Comparison of ENCODE assay signal across 33 cellular contexts in genomic region chr4:130266814-130267213, GRCh38.
"Had no signal": no experiment of that assay in that cellular context is flagged by ENCODE, and none has a peak within 500 bp of the region (broad histone marks: within the 10 kb centered on the region; RNA-seq: fewer than 3 reads in every experiment).

No MANE protein-coding gene starts in this region.

- H3K27ac ChIP-seq: adrenal gland, body of pancreas, brain microvascular endothelial cell, breast epithelium, VCaP had no signal

- DNase-seq: activated B cell treated with CpG ODN at 0.5 μM for 24 hours; activated CD4-positive, alpha-beta memory T cell treated with anti-CD3 and anti-CD28 coated beads for 36 hours; activated CD4-positive, alpha-beta T cell treated with anti-CD3 and anti-CD28 coated beads for 4 hours; activated CD4-positive, alpha-beta T cell treated with anti-CD3 and anti-CD28 coated beads, Interleukin-2, amount 10 ng/mL, durations not matched to agents 24 days and 14 days; activated CD4-positive, alpha-beta T cell treated with anti-CD3 and anti-CD28 coated beads, Interleukin-2, amount 50 U/mL, for 1 hour; activated CD4-positive, alpha-beta T cell treated with anti-CD3 and anti-CD28 coated beads, Interleukin-2, amount 50 U/mL, for 4 hours; activated CD4-positive, CD25-positive, alpha-beta regulatory T cell treated with anti-CD3 and anti-CD28 coated beads, Interleukin-2, amount 50 U/mL, for 72 hours; activated CD8-positive, alpha-beta memory T cell treated with anti-CD3 and anti-CD28 coated beads, Interleukin-2, amount 50 U/mL, for 4 hours; activated CD8-positive, alpha-beta T cell treated with anti-CD3 and anti-CD28 coated beads for 36 hours; activated effector memory CD4-positive, alpha-beta T cell treated with anti-CD3 and anti-CD28 coated beads, Interleukin-2, amount 50 U/mL, for 16 hours; activated gamma-delta T cell treated with Interleukin-2 at 50 U/mL for 16 hours; activated naive CD4-positive, alpha-beta T cell; activated naive CD4-positive, alpha-beta T cell treated with anti-CD3 and anti-CD28 coated beads for 36 hours; activated naive CD4-positive, alpha-beta T cell treated with anti-CD3 and anti-CD28 coated beads, Interleukin-2, amount 50 U/mL, for 16 hours; activated naive CD8-positive, alpha-beta T cell treated with anti-CD3 and anti-CD28 coated beads for 36 hours; activated T-cell treated with anti-CD3 and anti-CD28 coated beads for 4 hours; activated T-cell treated with anti-CD3 and anti-CD28 coated beads, Interleukin-2, amount 50 U/mL, for 1 hour; activated T-cell treated with anti-CD3 and anti-CD28 coated beads, Interleukin-2, amount 50 U/mL, for 4 hours; activated T-cell treated with anti-CD3 and anti-CD28 coated beads, Interleukin-2, amount 50 U/mL, for 72 hours; adrenal gland; amniotic stem cell; aorta; body of pancreas; brain microvascular endothelial cell; cerebellar nuclear complex; T-helper 2 cell; T-helper 9 cell had no signal

- H3K27me3 ChIP-seq: adrenal gland, body of pancreas, brain microvascular endothelial cell, breast epithelium had no signal

- H3K36me3 ChIP-seq: adrenal gland, brain microvascular endothelial cell, breast epithelium had no signal

- H3K4me3 ChIP-seq: adrenal gland, body of pancreas, breast epithelium had no signal

- FAIRE-seq: astrocyte, TTC549 had no signal

- H3K9me3 ChIP-seq: adrenal gland had no signal

- H3K4me1 ChIP-seq: adrenal gland, body of pancreas, breast epithelium had no signal

- ATAC-seq: activated CD8-positive, alpha-beta T cell treated with anti-CD3 and anti-CD28 coated beads for 36 hours; activated naive CD4-positive, alpha-beta T cell treated with anti-CD3 and anti-CD28 coated beads, Interleukin-2, amount 50 U/mL, for 72 hours; activated T-cell treated with anti-CD3 and anti-CD28 coated beads, Interleukin-2, amount 50 U/mL, for 4 hours; activated T-cell treated with anti-CD3 and anti-CD28 coated beads, Interleukin-2, amount 50 U/mL, for 72 hours; activated T-helper 17 cell treated with anti-CD3 and anti-CD28 coated beads, Interleukin-2, amount 50 U/mL, for 72 hours; body of pancreas had no signal
